Comparison of ENCODE assay signal across 7 cellular contexts in genomic region chr1:39671433-39671792, GRCh38. TPM values are rescaled to one million over a fixed set of nuclear protein-coding genes. Genes with fewer than 3 reads are reported as not detected.
DNase-seq lines count a peak whose midpoint lies in the region; ATAC-seq and TF ChIP-seq lines count a peak whose summit lies in the region.

No MANE protein-coding gene starts in this region.

- no peak for ATAC-seq in omental fat pad (ENCODE audit: low FRiP score)

- no peak overlapping the region for H3K9ac ChIP-seq in adipocyte (ENCODE audit: low read length)

- TF ChIP-seq POLR2A in spleen (IDR thresholded peaks at IDR 0.05) = no peak

- DNase-seq in HL-60 (ENCODE audit: low read depth in 1 of 2, low spot score in 1 of 2) (no peak), adipocyte (ENCODE audit: low read depth) (peak; percentile 37), spleen (no peak), omental fat pad (ENCODE audit: low spot score) (no peak), amniotic stem cell (lab: John Stamatoyannopoulos, UW) (no peak)
- DNase-seq in effector CD8-positive, alpha-beta T cell (lab: John Stamatoyannopoulos, UW) = no peak

- WGBS in spleen, 5 donors = 0 to 6% (median 3%) methylated on average over 7 to 26 of the region's 26 CpGs

- H3K36me3 ChIP-seq in adipocyte (ENCODE audit: control insufficient read depth, insufficient read depth, low read length, severe bottlenecking) (no peaks in the 10 kb centered on the region), spleen (no peaks in the 10 kb centered on the region)

- peaks cover 15% of the 10 kb centered on the region for H3K9me3 ChIP-seq in adipocyte (ENCODE audit: control insufficient read depth, low read length)
- no peaks in the 10 kb centered on the region for H3K9me3 ChIP-seq in spleen

- H3K27me3 ChIP-seq in HL-60 (ENCODE audit: insufficient read depth, poor library complexity, severe bottlenecking) (peaks cover 39% of the 10 kb centered on the region), adipocyte (replicated peaks; ENCODE audit: control insufficient read depth, insufficient read depth, low read length) (peaks cover 73% of the 10 kb centered on the region), spleen (replicated peaks in 1 of 7) (peaks cover 0 to 65% (median 26%) of the 10 kb centered on the region in 7 donors)

- intact Hi-C loops in spleen (cut with DNase I; ENCODE audit: low total_unique reads) = no loop called here

- no peak for TF ChIP-seq CTCF in HL-60 (IDR thresholded peaks at IDR 0.05; ENCODE audit: insufficient read depth, low read length)
- no peak for TF ChIP-seq CTCF in spleen (IDR thresholded peaks at IDR 0.05 in 8 of 11, conservative IDR thresholded peaks at IDR 0.05 in 3 of 11)
- TF ChIP-seq CTCF in omental fat pad (IDR thresholded peaks at IDR 0.05) = no peak

- H3K4me1 ChIP-seq in adipocyte (ENCODE audit: control insufficient read depth, insufficient read depth, low read length) (peaks cover 9% of the 10 kb centered on the region), spleen (peaks cover 8 to 21% (median 16%) of the 10 kb centered on the region in 6 donors)

- H3K4me3 ChIP-seq in HL-60 (replicated peaks; ENCODE audit: insufficient read depth, low read length) (peak overlapping the region; percentile 39), adipocyte (ENCODE audit: low read length) (peak overlapping the region; percentile 65), iPS-11a (ENCODE audit: low read depth, low read length) (peak overlapping the region; percentile 24), spleen (peak overlapping the region; percentile 11 to 63 (median 32))

- no peak overlapping the region for H3K27ac ChIP-seq in HL-60 (replicated peaks)
- no peak overlapping the region for H3K27ac ChIP-seq in spleen

RNA-seq across cellular contexts. Expression of gene NT5C1A, which starts 0.5 kb away (rescaled TPM):
- total RNA-seq in spleen = under 1 TPM in 1 of 7 donors, not detected in 6; 0.23 TPM
- not detected for polyA plus RNA-seq in spleen
- total RNA-seq in omental fat pad = 1 to 10 TPM in 1 of 4 donors, not detected in 3; 1.3 TPM

RNA-seq across cellular contexts. Expression of gene HPCAL4, which starts 19.8 kb away (rescaled TPM):
- total RNA-seq in spleen (under 1 TPM; 0.26 to 0.70 (median 0.60) TPM), omental fat pad (under 1 TPM in 3 of 4 donors, not detected in 1; 0.16 to 0.74 (median 0.24) TPM)
- polyA plus RNA-seq in spleen = under 1 TPM; 0.10 to 0.15 (median 0.13) TPM

RNA-seq across cellular contexts. Expression of gene HEYL, which starts 32.0 kb away (rescaled TPM):
- total RNA-seq in spleen (1 to 10 TPM; 3.2 to 9.9 (median 5.2) TPM), omental fat pad (1 to 10 TPM; 3.3 to 6.5 (median 5.3) TPM)
- 1 to 10 TPM; 1.2 to 3.1 (median 1.5) TPM for polyA plus RNA-seq in spleen
